15 cellular contexts compared by ENCODE assay signal in the genomic region with DNA sequence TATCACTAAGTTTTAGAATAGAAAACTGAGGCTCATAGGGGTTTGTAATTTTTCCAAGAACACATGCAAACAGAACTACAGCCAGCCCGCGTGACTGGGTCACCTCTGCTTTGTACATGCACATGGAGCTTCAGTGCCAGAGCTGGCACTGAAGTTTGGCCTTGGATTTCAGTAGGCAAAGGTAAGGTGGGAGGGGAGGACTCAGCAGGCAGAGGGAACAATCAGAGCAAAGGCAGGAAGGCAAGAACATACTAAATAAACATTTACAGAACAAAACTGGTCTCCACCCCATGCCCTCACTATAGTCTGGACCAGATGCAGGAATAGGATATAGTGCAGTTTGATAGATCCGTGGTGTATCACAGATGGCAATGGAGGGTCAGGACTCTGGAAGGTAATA.
"Had no signal": no experiment of that assay in that cellular context is flagged by ENCODE, and none has a peak within 500 bp of the region (broad histone marks: within the 10 kb centered on the region; RNA-seq: fewer than 3 reads in every experiment).

No MANE protein-coding gene starts in this region.

- H3K9me3 ChIP-seq: lower lobe of right lung, neutrophil had no signal

- H3K27me3 ChIP-seq: neutrophil had no signal

- H3K4me3 ChIP-seq: lower lobe of right lung, smooth muscle cell had no signal

- DNase-seq: activated CD4-positive, alpha-beta T cell treated with anti-CD3 and anti-CD28 coated beads, Interleukin-2, amount 50 U/mL, for 1 hour; activated naive CD4-positive, alpha-beta T cell treated with anti-CD3 and anti-CD28 coated beads, Interleukin-2, amount 10 ng/mL, durations not matched to agents 7 days and 5 days; activated T-cell treated with anti-CD3 and anti-CD28 coated beads for 4 hours; central memory CD4-positive, alpha-beta T cell; cortex of kidney; effector CD8-positive, alpha-beta T cell; lower lobe of right lung; naive B cell; posterior cingulate gyrus; right cardiac atrium had no signal

- H3K27ac ChIP-seq: epithelial cell of prostate, lower lobe of right lung, neutrophil had no signal

- H3K36me3 ChIP-seq: lower lobe of right lung, neutrophil had no signal

- ATAC-seq: activated T-helper 17 cell treated with anti-CD3 and anti-CD28 coated beads, Interleukin-2, amount 50 U/mL, for 72 hours; lower lobe of right lung; stimulated activated effector memory CD8-positive, alpha-beta T cell treated with anti-CD3 and anti-CD28 coated beads, Interleukin-12 subunit alpha, Interleukin-12 subunit beta, amount 100 ng/mL, for 72 hours had no signal
